8 cellular contexts compared by ENCODE assay signal in the genomic region with DNA sequence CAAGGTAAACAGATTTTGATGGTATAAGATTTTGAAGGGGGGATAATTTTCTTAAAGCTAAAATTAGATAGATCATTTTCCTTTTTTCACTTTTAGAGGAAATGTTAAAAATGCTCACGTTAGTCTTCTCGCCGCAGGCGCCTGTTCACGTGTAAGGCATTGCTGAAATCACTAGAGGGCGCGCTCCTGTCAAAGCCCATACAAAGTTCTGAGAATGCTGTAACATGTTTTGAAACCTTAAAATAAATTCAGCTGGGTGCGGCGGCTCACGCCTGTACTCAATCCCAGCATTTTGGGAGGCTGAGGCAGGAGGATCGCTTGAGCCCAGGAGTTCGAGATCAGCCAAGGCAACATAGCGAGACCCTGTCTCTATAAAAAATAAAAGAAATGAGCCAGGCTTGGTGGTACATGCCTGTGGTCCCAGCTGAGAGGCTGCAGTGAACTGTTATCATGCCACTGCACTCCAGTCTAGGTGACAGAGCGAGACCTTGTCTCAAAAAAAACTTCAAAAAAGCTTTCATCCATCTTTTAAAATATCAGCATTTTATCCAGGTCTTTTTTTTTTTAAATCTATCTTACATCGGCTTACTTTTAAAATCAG.
DNase-seq lines count a peak whose midpoint lies in the region; ATAC-seq and TF ChIP-seq lines count a peak whose summit lies in the region.

No MANE protein-coding gene starts in this region.

- no peaks in the 10 kb centered on the region for H3K36me3 Mint-ChIP-seq in natural killer cell
- H3K36me3 Mint-ChIP-seq in natural killer cell treated with Interleukin-12 subunit alpha and Interleukin-12 subunit beta and Interleukin-15 and Interleukin-18, amount 100 ng/mL, for 72 hours: no peaks in the 10 kb centered on the region

- intact Hi-C loops in natural killer cell (cut with micrococcal nuclease) (loop anchor here (1.0 kb wide), 1 partner anchor 377 kb away; no protein-coding TSS in a partner anchor), right cardiac atrium (cut with DNase I) (loop anchor here in 2 of 4 donors (10.0 kb wide), 1 partner anchor 375 kb away; no protein-coding TSS in a partner anchor)

- WGBS in right cardiac atrium: 21% methylated on average over 15 of the region's 15 CpGs

- DNase-seq in natural killer cell (no peak), NT2/D1 (ENCODE audit: low read depth, low spot score) (peak; percentile 22), right cardiac atrium (peak; percentile 22 to 65 (median 45))
- no peak for DNase-seq in natural killer cell treated with Interleukin-12 subunit alpha and Interleukin-12 subunit beta and Interleukin-15 and Interleukin-18, amount 100 ng/mL, for 72 hours (ENCODE audit: low spot score)
- DNase-seq in activated naive CD4-positive, alpha-beta T cell treated with anti-CD3 and anti-CD28 coated beads, Interleukin-2, amount 50 U/mL, for 16 hours: peak; percentile 35
- DNase-seq in stimulated activated CD4-positive, alpha-beta T cell treated with anti-CD3 and anti-CD28 coated beads, Interleukin-12 subunit alpha, Interleukin-12 subunit beta, amount 100 ng/mL, for 4 hours: peak; percentile 11

- no peaks in the 10 kb centered on the region for H3K4me1 ChIP-seq in NT2/D1 (ENCODE audit: insufficient read depth, insufficient read length)
- H3K4me1 ChIP-seq in right cardiac atrium (ENCODE audit: control insufficient read depth, insufficient read depth, low read length): no peaks in the 10 kb centered on the region

- peaks cover 13 to 25% of the 10 kb centered on the region in 2 donors for H3K27me3 Mint-ChIP-seq in natural killer cell (ENCODE audit: low read depth in 2 of 2)
- peaks cover 8 to 17% of the 10 kb centered on the region in 2 donors for H3K27me3 Mint-ChIP-seq in natural killer cell treated with Interleukin-12 subunit alpha and Interleukin-12 subunit beta and Interleukin-15 and Interleukin-18, amount 100 ng/mL, for 72 hours

- H3K9me3 ChIP-seq in NT2/D1 (ENCODE audit: insufficient read depth, low read length) (no peaks in the 10 kb centered on the region), right cardiac atrium (ENCODE audit: control insufficient read depth, low read length) (no peaks in the 10 kb centered on the region)

- TF ChIP-seq CTCF in natural killer cell (IDR thresholded peaks at IDR 0.05): peak; percentile 56

- no peak overlapping the region for H3K27ac Mint-ChIP-seq in natural killer cell
- H3K27ac Mint-ChIP-seq in natural killer cell treated with Interleukin-12 subunit alpha and Interleukin-12 subunit beta and Interleukin-15 and Interleukin-18, amount 100 ng/mL, for 72 hours: no peak overlapping the region

- H3K27ac ChIP-seq in right cardiac atrium (ENCODE audit: low read length): no peak overlapping the region

- H3K9ac ChIP-seq in NT2/D1 (ENCODE audit: insufficient read length, low read depth): no peak overlapping the region

- H3K4me3 ChIP-seq in NT2/D1 (ENCODE audit: insufficient read length, low read depth) (no peak overlapping the region), right cardiac atrium (ENCODE audit: low read length) (no peak overlapping the region)

- H3K36me3 ChIP-seq in NT2/D1 (ENCODE audit: insufficient read depth, insufficient read length, low read length): no peaks in the 10 kb centered on the region

- H3K4me1 Mint-ChIP-seq in natural killer cell: no peaks in the 10 kb centered on the region
- H3K4me1 Mint-ChIP-seq in natural killer cell treated with Interleukin-12 subunit alpha and Interleukin-12 subunit beta and Interleukin-15 and Interleukin-18, amount 100 ng/mL, for 72 hours (ENCODE audit: low read depth in 2 of 2): no peaks in the 10 kb centered on the region

- no peaks in the 10 kb centered on the region for H3K9me3 Mint-ChIP-seq in natural killer cell
- no peaks in the 10 kb centered on the region for H3K9me3 Mint-ChIP-seq in natural killer cell treated with Interleukin-12 subunit alpha and Interleukin-12 subunit beta and Interleukin-15 and Interleukin-18, amount 100 ng/mL, for 72 hours

- ATAC-seq in natural killer cell (peak in 1 of 3 donors; percentile 63), HG03103 (IDR thresholded peaks at IDR 0.05; ENCODE audit: low read depth, unreplicated experiment) (peak; percentile 71), right cardiac atrium (no peak), HG02623 (IDR thresholded peaks at IDR 0.05; ENCODE audit: unreplicated experiment) (no peak)
- no peak for ATAC-seq in natural killer cell treated with Interleukin-12 subunit alpha and Interleukin-12 subunit beta and Interleukin-15 and Interleukin-18, amount 100 ng/mL, for 72 hours

- H3K27me3 ChIP-seq in NT2/D1 (ENCODE audit: insufficient read depth, insufficient read length) (no peaks in the 10 kb centered on the region), right cardiac atrium (ENCODE audit: control insufficient read depth, insufficient read depth) (no peaks in the 10 kb centered on the region)

- no peak overlapping the region for H3K4me3 Mint-ChIP-seq in natural killer cell
- H3K4me3 Mint-ChIP-seq in natural killer cell treated with Interleukin-12 subunit alpha and Interleukin-12 subunit beta and Interleukin-15 and Interleukin-18, amount 100 ng/mL, for 72 hours: no peak overlapping the region

Comparison
In these comparisons a context has a peak if more than half of its experiments do, and no peak if none do; other contexts are left out.
1. DNase-seq: peak in NT2/D1 (single experiment), activated naive CD4-positive, alpha-beta T cell treated with anti-CD3 and anti-CD28 coated beads, Interleukin-2, amount 50 U/mL, for 16 hours (single experiment), right cardiac atrium (3 of 3) and stimulated activated CD4-positive, alpha-beta T cell treated with anti-CD3 and anti-CD28 coated beads, Interleukin-12 subunit alpha, Interleukin-12 subunit beta, amount 100 ng/mL, for 4 hours (single experiment); none in natural killer cell (single experiment) and natural killer cell treated with Interleukin-12 subunit alpha and Interleukin-12 subunit beta and Interleukin-15 and Interleukin-18, amount 100 ng/mL, for 72 hours (single experiment).